23 cellular contexts compared by ENCODE assay signal in genomic region chr17:78648293-78648692, GRCh38.
A peak's percentile ranks its signal among the peaks of the same experiment; 100 is the strongest.
DNase-seq lines count a peak whose midpoint lies in the region; ATAC-seq, FAIRE-seq and TF ChIP-seq lines count a peak whose summit lies in the region.
"Had no signal": no experiment of that assay in that cellular context is flagged by ENCODE, and none has a peak within 500 bp of the region (broad histone marks: within the 10 kb centered on the region; RNA-seq: fewer than 3 reads in every experiment).

No MANE protein-coding gene starts in this region.

- CTCF ChIA-PET in K562 (lab: Yijun Ruan, JAX; ENCODE audit: low intra/inter-chr PET ratio) = no interaction called here

- TF ChIP-seq EP300 in K562 (IDR thresholded peaks at IDR 0.05; ENCODE audit: low read length) = no peak

- no peak for ATAC-seq in K562
- ATAC-seq in memory B cell (ENCODE audit: low read depth) = no peak
- ATAC-seq: GM12878 had no signal

- H3K36me3 ChIP-seq in K562 (ENCODE audit: control insufficient read depth, insufficient read depth, low read length) = no peaks in the 10 kb centered on the region
- H3K36me3 ChIP-seq in spleen = no peaks in the 10 kb centered on the region
- no peaks in the 10 kb centered on the region for H3K36me3 ChIP-seq in vagina
- H3K36me3 ChIP-seq: BLaER1, HAP-1 had no signal

- TF ChIP-seq POLR2A in K562 (conservative IDR thresholded peaks at IDR 0.05) (no peak), spleen (IDR thresholded peaks at IDR 0.05) (no peak), vagina (IDR thresholded peaks at IDR 0.05) (no peak)

- DNase-seq in CD14-positive monocyte (ENCODE audit: low spot score) (no peak), K562 (ENCODE audit: extremely low read depth in 1 of 4, low spot score in 3 of 4) (no peak), memory B cell (ENCODE audit: low spot score in 2 of 2) (no peak), spleen (peak; percentile 27), vagina (ENCODE audit: extremely low spot score in 2 of 2) (no peak), midbrain (lab: John Stamatoyannopoulos, UW) (no peak), HuH-7 (ENCODE audit: low spot score) (no peak), SKM-1 treated with dmso at 0.1 percent for 144 hours (lab: John Stamatoyannopoulos, UW; ENCODE audit: unreplicated experiment) (no peak)
- DNase-seq: CD4-positive, alpha-beta T cell; CD8-positive, alpha-beta memory T cell; DMS 273 treated with DMSO at 0.1 percent for 48 hours; DMS79; EL; GDM1; GOT3; HFFc6 had no signal

- H3K27ac Mint-ChIP-seq in CD14-positive monocyte = peak overlapping the region in 5 of 7 donors; percentile 80 to 99 (median 99)
- peak overlapping the region; percentile 92 for H3K27ac Mint-ChIP-seq in memory B cell
- H3K27ac Mint-ChIP-seq: B cell; CD4-positive, alpha-beta T cell; HFFc6 had no signal

- no peak overlapping the region for H3K9ac ChIP-seq in K562 (ENCODE audit: insufficient read depth in 1 of 2, low read depth in 2 of 2, low read length in 2 of 2)
- H3K9ac ChIP-seq: BLaER1 had no signal

- H3K4me1 Mint-ChIP-seq in CD14-positive monocyte (peaks cover 33% of the 10 kb centered on the region), memory B cell (peaks cover 6% of the 10 kb centered on the region)

- no TSS peak for BruUV-seq in K562 (replicated peaks; lab: Mats Ljungman, UMichigan)

- peaks cover 3% of the 10 kb centered on the region; the same call in 1 of the 2 replicates for H3K9me3 ChIP-seq in K562 (replicated peaks; ENCODE audit: control insufficient read depth, insufficient read depth, low read depth, low read length)
- peaks cover 0 to 18% (median 14%) of the 10 kb centered on the region in 8 donors for H3K9me3 ChIP-seq in spleen
- H3K9me3 ChIP-seq in vagina = no peaks in the 10 kb centered on the region
- H3K9me3 ChIP-seq: HAP-1 had no signal

- FAIRE-seq in K562 (lab: Jason Lieb, UNC) = no peak
- FAIRE-seq: D721Med, GM12878, H54 had no signal

- peaks cover 12 to 15% of the 10 kb centered on the region in 2 donors for H3K36me3 Mint-ChIP-seq in CD14-positive monocyte
- H3K36me3 Mint-ChIP-seq in memory B cell = peaks cover 8% of the 10 kb centered on the region

- 4% methylated on average over 5 of the region's 5 CpGs for WGBS in K562 (ENCODE audit: insufficient coverage, low coverage, missing lambda C conversion rate)
- WGBS in spleen, 5 donors = 72 to 95% (median 93%) methylated on average over 5 of the region's 5 CpGs

- in situ Hi-C loops in K562 (cut with MboI) = no loop called here

- H4K20me1 ChIP-seq in K562 (replicated peaks; ENCODE audit: control insufficient read depth, insufficient read depth, low read length) = peaks cover 15% of the 10 kb centered on the region; the same call in 1 of the 2 replicates
- H4K20me1 ChIP-seq: BLaER1 had no signal

- no peaks in the 10 kb centered on the region for H3K4me1 ChIP-seq in K562 (replicated peaks in 1 of 2; ENCODE audit: control insufficient read depth in 2 of 2, insufficient read depth in 2 of 2, low read length in 2 of 2)
- H3K4me1 ChIP-seq in spleen = peaks cover 5 to 29% (median 19%) of the 10 kb centered on the region in 6 donors
- no peaks in the 10 kb centered on the region for H3K4me1 ChIP-seq in vagina
- H3K4me1 ChIP-seq: HAP-1 had no signal

- TF ChIP-seq CTCF in CD14-positive monocyte (IDR thresholded peaks at IDR 0.05) = no peak
- TF ChIP-seq CTCF in K562 (IDR thresholded peaks at IDR 0.05 in 2 of 3, conservative IDR thresholded peaks at IDR 0.05 in 1 of 3; ENCODE audit: insufficient read depth in 2 of 3, low read depth in 1 of 3, low read length in 3 of 3) = no peak
- no peak for TF ChIP-seq CTCF in spleen (IDR thresholded peaks at IDR 0.05 in 8 of 11, conservative IDR thresholded peaks at IDR 0.05 in 3 of 11)
- no peak for TF ChIP-seq CTCF in vagina (IDR thresholded peaks at IDR 0.05)

- H3K9me1 ChIP-seq in K562 (ENCODE audit: control insufficient read depth, insufficient read depth, low read length) = no peaks in the 10 kb centered on the region

- no peak overlapping the region for H3K4me3 Mint-ChIP-seq in CD14-positive monocyte
- no peak overlapping the region for H3K4me3 Mint-ChIP-seq in memory B cell
- H3K4me3 Mint-ChIP-seq: B cell; CD4-positive, alpha-beta T cell; CD8-positive, alpha-beta memory T cell; HFFc6 had no signal

- no peaks in the 10 kb centered on the region for H3K79me2 ChIP-seq in K562 (ENCODE audit: control insufficient read depth, insufficient read depth, low read length)

- H2AFZ ChIP-seq in K562 (ENCODE audit: low read depth, low read length) = no peak overlapping the region

- H3K27me3 ChIP-seq in K562 (ENCODE audit: control insufficient read depth in 2 of 2, insufficient read depth in 2 of 2, low read length in 2 of 2) (peaks cover 47 to 76% of the 10 kb centered on the region in 2 experiments), spleen (replicated peaks in 1 of 7) (peaks cover 0 to 4% (median 0%) of the 10 kb centered on the region in 7 donors), vagina (no peaks in the 10 kb centered on the region)
- H3K27me3 ChIP-seq: BLaER1 had no signal

- no peak for TF ChIP-seq RAD21 in K562 (CRISPR knock-in tag; conservative IDR thresholded peaks at IDR 0.05 in 1 of 2, IDR thresholded peaks at IDR 0.05 in 1 of 2)

- H3K9me3 Mint-ChIP-seq in CD14-positive monocyte = peaks cover 13 to 35% (median 22%) of the 10 kb centered on the region in 7 donors
- H3K9me3 Mint-ChIP-seq in memory B cell = peaks cover 2% of the 10 kb centered on the region
- H3K9me3 Mint-ChIP-seq: CD4-positive, alpha-beta T cell; HFFc6 had no signal

- intact Hi-C loops in CD14-positive monocyte (cut with micrococcal nuclease) (no loop called here), K562 (cut with micrococcal nuclease) (no loop called here), spleen (cut with DNase I; ENCODE audit: low total_unique reads) (no loop called here), vagina (cut with DNase I) (no loop called here)

- H3K4me3 ChIP-seq in K562 (no peak overlapping the region), spleen (no peak overlapping the region), vagina (no peak overlapping the region)
- H3K4me3 ChIP-seq: BLaER1, GM12878, HAP-1 had no signal

- H3K27ac ChIP-seq in K562 (ENCODE audit: extremely low read depth, low read depth, low read length) = no peak overlapping the region
- no peak overlapping the region for H3K27ac ChIP-seq in spleen
- H3K27ac ChIP-seq in vagina = no peak overlapping the region
- H3K27ac ChIP-seq: BLaER1, C4-2B had no signal

- POLR2A ChIA-PET in K562 (lab: Yijun Ruan, JAX) = interaction anchor here (0.7 to 0.8 kb wide), 3 partner anchors 12 to 18 kb away, joined by 3 read pairs; no protein-coding TSS in a partner anchor

- H3K27me3 Mint-ChIP-seq in CD14-positive monocyte (ENCODE audit: low read depth in 3 of 3) = peaks cover 0 to 2% (median 0%) of the 10 kb centered on the region in 3 donors
- H3K27me3 Mint-ChIP-seq in memory B cell = no peaks in the 10 kb centered on the region
- H3K27me3 Mint-ChIP-seq: CD4-positive, alpha-beta T cell had no signal

- H3K4me2 ChIP-seq in K562 (ENCODE audit: insufficient read depth, low read length) = no peak overlapping the region
- H3K4me2 ChIP-seq: BLaER1 had no signal

TF ChIP-seq in K562, 482 proteins besides CTCF, POLR2A, EP300 and RAD21:
- TF ChIP-seq THRB (CRISPR knock-in tag; conservative IDR thresholded peaks at IDR 0.05) (no peak), CREM (IDR thresholded peaks at IDR 0.05; ENCODE audit: low read depth) (no peak), HMG20A (CRISPR knock-in tag; conservative IDR thresholded peaks at IDR 0.05) (no peak), HMGXB4 (CRISPR knock-in tag; IDR thresholded peaks at IDR 0.05) (no peak), ZNF316 (IDR thresholded peaks at IDR 0.05) (peak; percentile 34; the same call in 1 of the 2 replicates)
